8 cellular contexts compared by ENCODE assay signal in the genomic region with DNA sequence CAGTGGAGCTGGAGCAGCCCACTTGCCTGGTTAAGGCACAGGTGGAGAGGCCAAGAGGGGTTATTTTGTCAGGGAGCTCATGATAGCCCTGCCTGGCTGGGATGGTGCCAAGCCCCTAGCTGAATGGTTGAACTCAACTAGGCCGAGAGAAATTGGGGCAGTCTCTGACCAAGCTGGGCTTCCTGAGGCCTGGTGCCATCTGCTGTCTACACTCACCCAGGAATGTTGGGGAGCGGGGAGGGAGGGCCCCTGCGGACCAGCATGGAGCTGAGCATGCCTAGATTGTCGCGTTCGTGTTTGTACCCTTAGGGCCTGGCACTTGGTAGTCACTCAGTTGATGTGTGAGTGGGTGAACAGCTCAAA. TPM values are rescaled to one million over a fixed set of nuclear protein-coding genes. Genes with fewer than 3 reads are reported as not detected.
A peak's percentile ranks its signal among the peaks of the same experiment; 100 is the strongest.
DNase-seq lines count a peak whose midpoint lies in the region; ATAC-seq and TF ChIP-seq lines count a peak whose summit lies in the region.

No MANE protein-coding gene starts in this region.

- DNase-seq in AG04449 (ENCODE audit: low read depth, low spot score) (no peak), omental fat pad (ENCODE audit: low spot score) (no peak), NOMO-1 (lab: John Stamatoyannopoulos, UW; ENCODE audit: unreplicated experiment in 2 of 2) (no peak)
- no peak for DNase-seq in central memory CD8-positive, alpha-beta T cell (ENCODE audit: low spot score in 2 of 2)

- peaks cover 39% of the 10 kb centered on the region for H3K36me3 Mint-ChIP-seq in central memory CD8-positive, alpha-beta T cell (ENCODE audit: insufficient read depth)

- no peak for ATAC-seq in central memory CD8-positive, alpha-beta T cell (replicated peaks; ENCODE audit: extremely low read depth, poor library complexity, severe bottlenecking)
- ATAC-seq in HG02870 (IDR thresholded peaks at IDR 0.05; ENCODE audit: unreplicated experiment) = no peak
- no peak for ATAC-seq in omental fat pad (ENCODE audit: low FRiP score)
- no peak for ATAC-seq in HG02798 (IDR thresholded peaks at IDR 0.05; ENCODE audit: poor library complexity, unreplicated experiment)

- POLR2A ChIA-PET in AG04449 (lab: Yijun Ruan, JAX) = interaction anchor here (2.4 to 3.7 kb wide), 2 partner anchors 17 to 60 kb away, joined by 9 to 24 read pairs; partner anchors contain the start of genes ARPC4, OGG1 and TADA3

- H3K9ac ChIP-seq in HUES6 (ENCODE audit: low read length) = peak overlapping the region; percentile 100

- H3K36me3 ChIP-seq in HUES6 (ENCODE audit: control insufficient read depth, insufficient read depth, low read length) (peaks cover 47% of the 10 kb centered on the region), mesodermal cell (ENCODE audit: control insufficient read depth, insufficient read depth, low read length) (peaks cover 50% of the 10 kb centered on the region)

- no peaks in the 10 kb centered on the region for H3K9me3 Mint-ChIP-seq in central memory CD8-positive, alpha-beta T cell

- H3K27ac Mint-ChIP-seq in central memory CD8-positive, alpha-beta T cell (ENCODE audit: low read depth) = peak overlapping the region; percentile 85

- WGBS in mesodermal cell (ENCODE audit: insufficient coverage in 2 of 2), 2 experiments = 67 to 70% methylated on average over 2 of the region's 6 CpGs

- H3K27ac ChIP-seq in HUES6 (ENCODE audit: low read depth, low read length) (no peak overlapping the region), mesodermal cell (ENCODE audit: low read depth, low read length, severe bottlenecking) (no peak overlapping the region)

- H3K4me1 Mint-ChIP-seq in central memory CD8-positive, alpha-beta T cell = peaks cover 42% of the 10 kb centered on the region

- H3K27me3 Mint-ChIP-seq in central memory CD8-positive, alpha-beta T cell = no peaks in the 10 kb centered on the region

- CTCF ChIA-PET in AG04449 (lab: Yijun Ruan, JAX) = interaction anchor here (0.9 to 3.7 kb wide), 9 partner anchors 9 to 379 kb away, joined by 3 to 18 read pairs (median 5); partner anchors contain the start of gene OGG1

- H3K9me3 ChIP-seq in HUES6 (ENCODE audit: control insufficient read depth, insufficient read depth, low read depth, low read length) = no peaks in the 10 kb centered on the region
- no peaks in the 10 kb centered on the region for H3K9me3 ChIP-seq in mesodermal cell (ENCODE audit: control insufficient read depth, low read length)

- H3K4me3 Mint-ChIP-seq in central memory CD8-positive, alpha-beta T cell = peak overlapping the region; percentile 95

- H3K4me3 ChIP-seq in AG04449 (ENCODE audit: low read depth, low read length) = peak overlapping the region; percentile 89
- peak overlapping the region; percentile 98 for H3K4me3 ChIP-seq in HUES6 (ENCODE audit: low read depth, low read length)
- peak overlapping the region; percentile 87 for H3K4me3 ChIP-seq in mesodermal cell (ENCODE audit: extremely low read depth, insufficient read depth, low read length, poor library complexity, severe bottlenecking)

- no peaks in the 10 kb centered on the region for H3K27me3 ChIP-seq in HUES6 (ENCODE audit: control insufficient read depth, insufficient read depth, low read length)

- H3K4me1 ChIP-seq in HUES6 (ENCODE audit: control insufficient read depth, insufficient read depth, low read length) (peaks cover 12% of the 10 kb centered on the region), mesodermal cell (ENCODE audit: control insufficient read depth, insufficient read depth, low read length, poor library complexity, severe bottlenecking) (peaks cover 14% of the 10 kb centered on the region)

- TF ChIP-seq CTCF in AG04449 (IDR thresholded peaks at IDR 0.05; ENCODE audit: insufficient read depth, low read length, missing control alignments) (no peak), omental fat pad (IDR thresholded peaks at IDR 0.05) (no peak)

RNA-seq across cellular contexts. Expression of gene BRPF1, which starts 1.2 kb away (rescaled TPM):
- 16.8 TPM for polyA plus RNA-seq in mesodermal cell (2013, experiment 1 of 2)
- 12.9 TPM for polyA plus RNA-seq in mesodermal cell (2013, experiment 2 of 2)
- 10 to 100 TPM; 15.6 to 35.7 (median 17.8) TPM for total RNA-seq in omental fat pad

RNA-seq across cellular contexts. Expression of gene OGG1, which starts 17.0 kb away (rescaled TPM):
- polyA plus RNA-seq in mesodermal cell (2013, experiment 1 of 2) = 20.2 TPM
- polyA plus RNA-seq in mesodermal cell (2013, experiment 2 of 2) = 20.5 TPM
- total RNA-seq in omental fat pad = 10 to 100 TPM; 15.6 to 27.1 (median 19.5) TPM

RNA-seq across cellular contexts. Expression of gene CPNE9, which starts 29.1 kb away (rescaled TPM):
- polyA plus RNA-seq in mesodermal cell (2013, experiment 1 of 2) = 0.37 TPM
- 0.30 TPM for polyA plus RNA-seq in mesodermal cell (2013, experiment 2 of 2)
- not detected for total RNA-seq in omental fat pad

RNA-seq across cellular contexts. Expression of gene CAMK1, which starts 37.0 kb away (rescaled TPM):
- polyA plus RNA-seq in mesodermal cell (2013, experiment 1 of 2) = 14.9 TPM
- polyA plus RNA-seq in mesodermal cell (2013, experiment 2 of 2) = 11.6 TPM
- 100 to 1,000 TPM in 1 of 4 donors, 10 to 100 TPM in 3; 50.9 to 180 (median 77.6) TPM for total RNA-seq in omental fat pad

RNA-seq across cellular contexts. Expression of gene TADA3, which starts 59.5 kb away (rescaled TPM):
- 86.4 TPM for polyA plus RNA-seq in mesodermal cell (2013, experiment 1 of 2)
- polyA plus RNA-seq in mesodermal cell (2013, experiment 2 of 2) = 69.4 TPM
- 10 to 100 TPM; 45.0 to 61.1 (median 52.2) TPM for total RNA-seq in omental fat pad
